ENCODE assay signal across 1 cellular context in genomic region chr2:33236457-33236856, GRCh38.
TF ChIP-seq lines count a peak whose summit lies in the region.

No MANE protein-coding gene starts in this region.

TF ChIP-seq in HepG2, 621 proteins besides CTCF, POLR2A, EP300 and RAD21 (continued from another document):
- TF ChIP-seq ZNF597 (CRISPR knock-in tag; IDR thresholded peaks at IDR 0.05) (no peak), MIER3 (CRISPR knock-in tag; IDR thresholded peaks at IDR 0.05; ENCODE audit: borderline replicate concordance) (no peak), ZNF318 (CRISPR knock-in tag; IDR thresholded peaks at IDR 0.05) (no peak), BHLHE40 (IDR thresholded peaks at IDR 0.05; ENCODE audit: low read length) (no peak), REXO4 (CRISPR knock-in tag; IDR thresholded peaks at IDR 0.05; ENCODE audit: borderline replicate concordance) (no peak), HCFC1 (IDR thresholded peaks at IDR 0.05; ENCODE audit: low read depth, low read length) (no peak), MEIS2 (CRISPR knock-in tag; IDR thresholded peaks at IDR 0.05) (no peak)
- TF ChIP-seq, protein P1, sequence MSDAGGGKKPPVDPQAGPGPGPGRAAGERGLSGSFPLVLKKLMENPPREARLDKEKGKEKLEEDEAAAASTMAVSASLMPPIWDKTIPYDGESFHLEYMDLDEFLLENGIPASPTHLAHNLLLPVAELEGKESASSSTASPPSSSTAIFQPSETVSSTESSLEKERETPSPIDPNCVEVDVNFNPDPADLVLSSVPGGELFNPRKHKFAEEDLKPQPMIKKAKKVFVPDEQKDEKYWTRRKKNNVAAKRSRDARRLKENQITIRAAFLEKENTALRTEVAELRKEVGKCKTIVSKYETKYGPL (CRISPR knock-in tag; IDR thresholded peaks at IDR 0.05): no peak
- TF ChIP-seq, protein P2, sequence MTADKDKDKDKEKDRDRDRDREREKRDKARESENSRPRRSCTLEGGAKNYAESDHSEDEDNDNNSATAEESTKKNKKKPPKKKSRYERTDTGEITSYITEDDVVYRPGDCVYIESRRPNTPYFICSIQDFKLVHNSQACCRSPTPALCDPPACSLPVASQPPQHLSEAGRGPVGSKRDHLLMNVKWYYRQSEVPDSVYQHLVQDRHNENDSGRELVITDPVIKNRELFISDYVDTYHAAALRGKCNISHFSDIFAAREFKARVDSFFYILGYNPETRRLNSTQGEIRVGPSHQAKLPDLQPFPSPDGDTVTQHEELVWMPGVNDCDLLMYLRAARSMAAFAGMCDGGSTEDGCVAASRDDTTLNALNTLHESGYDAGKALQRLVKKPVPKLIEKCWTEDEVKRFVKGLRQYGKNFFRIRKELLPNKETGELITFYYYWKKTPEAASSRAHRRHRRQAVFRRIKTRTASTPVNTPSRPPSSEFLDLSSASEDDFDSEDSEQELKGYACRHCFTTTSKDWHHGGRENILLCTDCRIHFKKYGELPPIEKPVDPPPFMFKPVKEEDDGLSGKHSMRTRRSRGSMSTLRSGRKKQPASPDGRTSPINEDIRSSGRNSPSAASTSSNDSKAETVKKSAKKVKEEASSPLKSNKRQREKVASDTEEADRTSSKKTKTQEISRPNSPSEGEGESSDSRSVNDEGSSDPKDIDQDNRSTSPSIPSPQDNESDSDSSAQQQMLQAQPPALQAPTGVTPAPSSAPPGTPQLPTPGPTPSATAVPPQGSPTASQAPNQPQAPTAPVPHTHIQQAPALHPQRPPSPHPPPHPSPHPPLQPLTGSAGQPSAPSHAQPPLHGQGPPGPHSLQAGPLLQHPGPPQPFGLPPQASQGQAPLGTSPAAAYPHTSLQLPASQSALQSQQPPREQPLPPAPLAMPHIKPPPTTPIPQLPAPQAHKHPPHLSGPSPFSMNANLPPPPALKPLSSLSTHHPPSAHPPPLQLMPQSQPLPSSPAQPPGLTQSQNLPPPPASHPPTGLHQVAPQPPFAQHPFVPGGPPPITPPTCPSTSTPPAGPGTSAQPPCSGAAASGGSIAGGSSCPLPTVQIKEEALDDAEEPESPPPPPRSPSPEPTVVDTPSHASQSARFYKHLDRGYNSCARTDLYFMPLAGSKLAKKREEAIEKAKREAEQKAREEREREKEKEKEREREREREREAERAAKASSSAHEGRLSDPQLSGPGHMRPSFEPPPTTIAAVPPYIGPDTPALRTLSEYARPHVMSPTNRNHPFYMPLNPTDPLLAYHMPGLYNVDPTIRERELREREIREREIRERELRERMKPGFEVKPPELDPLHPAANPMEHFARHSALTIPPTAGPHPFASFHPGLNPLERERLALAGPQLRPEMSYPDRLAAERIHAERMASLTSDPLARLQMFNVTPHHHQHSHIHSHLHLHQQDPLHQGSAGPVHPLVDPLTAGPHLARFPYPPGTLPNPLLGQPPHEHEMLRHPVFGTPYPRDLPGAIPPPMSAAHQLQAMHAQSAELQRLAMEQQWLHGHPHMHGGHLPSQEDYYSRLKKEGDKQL (CRISPR knock-in tag; IDR thresholded peaks at IDR 0.05; ENCODE audit: low read depth): no peak
